ENCODE assay signal across 8 cellular contexts in genomic region chr17:81393684-81394376, GRCh38. TPM values are rescaled to one million over a fixed set of nuclear protein-coding genes. Genes with fewer than 3 reads are reported as not detected.
DNase-seq lines count a peak whose midpoint lies in the region; ATAC-seq and TF ChIP-seq lines count a peak whose summit lies in the region.

No MANE protein-coding gene starts in this region.

- peaks cover 0 to 7% (median 0%) of the 10 kb centered on the region in 7 donors for H3K9me3 Mint-ChIP-seq in CD4-positive, CD25-positive, alpha-beta regulatory T cell
- no peaks in the 10 kb centered on the region for H3K9me3 Mint-ChIP-seq in HFFc6
- H3K9me3 Mint-ChIP-seq in activated CD8-positive, alpha-beta memory T cell treated with anti-CD3 and anti-CD28 coated beads, Interleukin-2, amount 10 ng/mL, durations not matched to agents 7 days and 5 days (ENCODE audit: low read depth), result no peaks in the 10 kb centered on the region
- no peaks in the 10 kb centered on the region for H3K9me3 Mint-ChIP-seq in stimulated activated memory B cell treated with anti-CD40 and anti-IgM and Interleukin-4, amounts not matched to agents 10 μg/mL and 1 μg/mL and 100 μg/mL, for 72 hours

- peak in 2 of 3 donors; percentile 25 to 39 for DNase-seq in CD4-positive, CD25-positive, alpha-beta regulatory T cell
- peak; percentile 100 for DNase-seq in HFFc6
- DNase-seq in NCI-H524 treated with DMSO at 0.1 percent for 48 hours (lab: John Stamatoyannopoulos, UW), result peak; percentile 99
- DNase-seq in activated CD8-positive, alpha-beta memory T cell treated with anti-CD3 and anti-CD28 coated beads, Interleukin-2, amount 10 ng/mL, durations not matched to agents 7 days and 5 days, result peak; percentile 70
- DNase-seq in fibroblast of lung (ENCODE audit: low read depth in 2 of 2), result peak; percentile 99 to 100

- H3K27ac Mint-ChIP-seq in CD4-positive, CD25-positive, alpha-beta regulatory T cell, result no peak overlapping the region
- H3K27ac Mint-ChIP-seq in HFFc6, result peak overlapping the region; percentile 94
- peak overlapping the region; percentile 75 for H3K27ac Mint-ChIP-seq in activated CD8-positive, alpha-beta memory T cell treated with anti-CD3 and anti-CD28 coated beads, Interleukin-2, amount 10 ng/mL, durations not matched to agents 7 days and 5 days
- peak overlapping the region; percentile 32 for H3K27ac Mint-ChIP-seq in stimulated activated memory B cell treated with anti-CD40 and anti-IgM and Interleukin-4, amounts not matched to agents 10 μg/mL and 1 μg/mL and 100 μg/mL, for 72 hours

- CTCF ChIA-PET in activated CD8-positive, alpha-beta memory T cell treated with anti-CD3 and anti-CD28 coated beads, Interleukin-2, amount 10 ng/mL, durations not matched to agents 7 days and 5 days (lab: Charles Lee), result no interaction called here

- H3K4me2 ChIP-seq in fibroblast of lung (ENCODE audit: extremely low read depth, insufficient read depth, low read length), result peak overlapping the region; percentile 95

- H3K27me3 Mint-ChIP-seq in CD4-positive, CD25-positive, alpha-beta regulatory T cell, result peaks cover 68% of the 10 kb centered on the region
- H3K27me3 Mint-ChIP-seq in HFFc6 (ENCODE audit: insufficient read depth), result peaks cover 8% of the 10 kb centered on the region
- peaks cover 65% of the 10 kb centered on the region for H3K27me3 Mint-ChIP-seq in activated CD8-positive, alpha-beta memory T cell treated with anti-CD3 and anti-CD28 coated beads, Interleukin-2, amount 10 ng/mL, durations not matched to agents 7 days and 5 days
- peaks cover 65% of the 10 kb centered on the region for H3K27me3 Mint-ChIP-seq in stimulated activated memory B cell treated with anti-CD40 and anti-IgM and Interleukin-4, amounts not matched to agents 10 μg/mL and 1 μg/mL and 100 μg/mL, for 72 hours

- H3K9ac ChIP-seq in fibroblast of lung (ENCODE audit: insufficient read depth, low read length), result peak overlapping the region; percentile 85
- H3K9ac ChIP-seq in mucosa of stomach (ENCODE audit: low read length), result peak overlapping the region; percentile 76

- H3K9me3 ChIP-seq in CD4-positive, CD25-positive, alpha-beta regulatory T cell (ENCODE audit: control insufficient read depth in 2 of 2, low read length in 2 of 2), result peaks cover 0 to 4% of the 10 kb centered on the region in 2 experiments
- H3K9me3 ChIP-seq in fibroblast of lung (ENCODE audit: control insufficient read depth, insufficient read depth, low read depth, low read length) (no peaks in the 10 kb centered on the region), mucosa of stomach (ENCODE audit: control insufficient read depth, low read length) (no peaks in the 10 kb centered on the region)

- no peak overlapping the region for H2AFZ ChIP-seq in fibroblast of lung (ENCODE audit: low read length)

- H3K4me1 ChIP-seq in CD4-positive, CD25-positive, alpha-beta regulatory T cell (ENCODE audit: control insufficient read depth, insufficient read depth, low read length, poor library complexity, severe bottlenecking), result peaks cover 60% of the 10 kb centered on the region
- H3K4me1 ChIP-seq in fibroblast of lung (ENCODE audit: control insufficient read depth, extremely low read depth, insufficient read depth, low read length), result peaks cover 27% of the 10 kb centered on the region
- peaks cover 50% of the 10 kb centered on the region for H3K4me1 ChIP-seq in mucosa of stomach (ENCODE audit: control insufficient read depth, insufficient read depth, low read length)

- no peaks in the 10 kb centered on the region for H3K36me3 Mint-ChIP-seq in CD4-positive, CD25-positive, alpha-beta regulatory T cell
- peaks cover 3% of the 10 kb centered on the region; the same call in 1 of the 2 replicates for H3K36me3 Mint-ChIP-seq in HFFc6 (ENCODE audit: low read depth)
- H3K36me3 Mint-ChIP-seq in activated CD8-positive, alpha-beta memory T cell treated with anti-CD3 and anti-CD28 coated beads, Interleukin-2, amount 10 ng/mL, durations not matched to agents 7 days and 5 days, result peaks cover 10% of the 10 kb centered on the region
- H3K36me3 Mint-ChIP-seq in stimulated activated memory B cell treated with anti-CD40 and anti-IgM and Interleukin-4, amounts not matched to agents 10 μg/mL and 1 μg/mL and 100 μg/mL, for 72 hours, result no peaks in the 10 kb centered on the region

- H3K4me1 Mint-ChIP-seq in CD4-positive, CD25-positive, alpha-beta regulatory T cell, result peaks cover 5 to 33% (median 17%) of the 10 kb centered on the region in 4 donors
- H3K4me1 Mint-ChIP-seq in HFFc6 (ENCODE audit: low read depth), result peaks cover 44% of the 10 kb centered on the region
- H3K4me1 Mint-ChIP-seq in activated CD8-positive, alpha-beta memory T cell treated with anti-CD3 and anti-CD28 coated beads, Interleukin-2, amount 10 ng/mL, durations not matched to agents 7 days and 5 days, result peaks cover 19% of the 10 kb centered on the region
- peaks cover 9% of the 10 kb centered on the region for H3K4me1 Mint-ChIP-seq in stimulated activated memory B cell treated with anti-CD40 and anti-IgM and Interleukin-4, amounts not matched to agents 10 μg/mL and 1 μg/mL and 100 μg/mL, for 72 hours

- peak overlapping the region in 3 of 4 donors; percentile 12 to 84 (median 73) for H3K4me3 Mint-ChIP-seq in CD4-positive, CD25-positive, alpha-beta regulatory T cell
- peak overlapping the region; percentile 87 for H3K4me3 Mint-ChIP-seq in HFFc6
- H3K4me3 Mint-ChIP-seq in activated CD8-positive, alpha-beta memory T cell treated with anti-CD3 and anti-CD28 coated beads, Interleukin-2, amount 10 ng/mL, durations not matched to agents 7 days and 5 days, result peak overlapping the region; percentile 26
- peak overlapping the region; percentile 29 for H3K4me3 Mint-ChIP-seq in stimulated activated memory B cell treated with anti-CD40 and anti-IgM and Interleukin-4, amounts not matched to agents 10 μg/mL and 1 μg/mL and 100 μg/mL, for 72 hours

- peak; percentile 13 to 16 for ATAC-seq in CD4-positive, CD25-positive, alpha-beta regulatory T cell (ENCODE audit: low read depth in 2 of 2)
- no peak for ATAC-seq in activated CD8-positive, alpha-beta memory T cell treated with anti-CD3 and anti-CD28 coated beads, Interleukin-2, amount 10 ng/mL, durations not matched to agents 7 days and 5 days
- ATAC-seq in stimulated activated memory B cell treated with anti-CD40 and anti-IgM and Interleukin-4, amounts not matched to agents 10 μg/mL and 1 μg/mL and 100 μg/mL, for 72 hours, result no peak
- ATAC-seq in GM21390 (IDR thresholded peaks at IDR 0.05; ENCODE audit: unreplicated experiment), result no peak

- H4K20me1 ChIP-seq in fibroblast of lung (ENCODE audit: control insufficient read depth, extremely low read depth, insufficient read depth, low read length), result no peaks in the 10 kb centered on the region

- H3K79me2 ChIP-seq in fibroblast of lung (ENCODE audit: control insufficient read depth, insufficient read depth, low read length), result peaks cover 64% of the 10 kb centered on the region

- TF ChIP-seq CTCF in HFFc6 (IDR thresholded peaks at IDR 0.05) (peak; percentile 62), fibroblast of lung (conservative IDR thresholded peaks at IDR 0.05 in 1 of 2, IDR thresholded peaks at IDR 0.05 in 1 of 2; ENCODE audit: low read depth in 1 of 2, low read length in 2 of 2) (peak; percentile 15 to 26)

- no peaks in the 10 kb centered on the region for H3K36me3 ChIP-seq in CD4-positive, CD25-positive, alpha-beta regulatory T cell (ENCODE audit: control insufficient read depth, insufficient read depth, low read length)
- H3K36me3 ChIP-seq in fibroblast of lung (ENCODE audit: control insufficient read depth, insufficient read depth, low read length) (no peaks in the 10 kb centered on the region), mucosa of stomach (ENCODE audit: control insufficient read depth, insufficient read depth, low read length) (no peaks in the 10 kb centered on the region)

- no peak overlapping the region for H3K27ac ChIP-seq in CD4-positive, CD25-positive, alpha-beta regulatory T cell (ENCODE audit: insufficient read depth, low read length, poor library complexity, severe bottlenecking)
- H3K27ac ChIP-seq in fibroblast of lung (ENCODE audit: insufficient read depth, low read length), result peak overlapping the region; percentile 63

- H3K4me3 ChIP-seq in CD4-positive, CD25-positive, alpha-beta regulatory T cell (ENCODE audit: low read depth, low read length), result no peak overlapping the region
- peak overlapping the region; percentile 36 to 68 (median 48) for H3K4me3 ChIP-seq in fibroblast of lung (replicated peaks in 1 of 4; ENCODE audit: control extremely low read depth in 1 of 4, insufficient read depth in 1 of 4, low read depth in 3 of 4, low read length in 4 of 4)
- no peak overlapping the region for H3K4me3 ChIP-seq in mucosa of stomach (ENCODE audit: low read length)

- H3K27me3 ChIP-seq in CD4-positive, CD25-positive, alpha-beta regulatory T cell (ENCODE audit: control insufficient read depth, insufficient read depth, low read length), result peaks cover 20% of the 10 kb centered on the region
- H3K27me3 ChIP-seq in fibroblast of lung (ENCODE audit: control insufficient read depth, insufficient read depth, low read length), result no peaks in the 10 kb centered on the region
- no peaks in the 10 kb centered on the region for H3K27me3 ChIP-seq in mucosa of stomach (ENCODE audit: control insufficient read depth, insufficient read depth, low read length)

RNA-seq across cellular contexts. Expression of gene BAHCC1, which starts 1.4 kb away (rescaled TPM):
- total RNA-seq in CD4-positive, CD25-positive, alpha-beta regulatory T cell, result 0.54 TPM
- polyA plus RNA-seq in CD4-positive, CD25-positive, alpha-beta regulatory T cell, result not detected
- 1 to 10 TPM; 7.3 to 9.7 (median 8.3) TPM for total RNA-seq in HFFc6 (2021; fragmentation: NEBNext Ultra II Directional; extraction: Animal tissue kit (Norgen Biotek cat#: 25700))
- under 1 TPM; 0.23 to 0.64 TPM for total RNA-seq in activated CD8-positive, alpha-beta memory T cell treated with anti-CD3 and anti-CD28 coated beads, Interleukin-2, amount 10 ng/mL, durations not matched to agents 7 days and 5 days
- 3.9 and 7.3 TPM in 2 replicates for total RNA-seq in fibroblast of lung
- polyA plus RNA-seq in fibroblast of lung, result 1.5 and 1.8 TPM in 2 replicates
- 6.8 and 7.2 TPM in 2 replicates for polyA plus RNA-seq in fibroblast of lung (2012)
- polyA minus RNA-seq in fibroblast of lung (ENCODE audit: low replicate concordance), result 6.3 and 8.6 TPM in 2 replicates

Comparison
In these comparisons a context has a peak if more than half of its experiments do, and no peak if none do; other contexts are left out.
1. ATAC-seq: peak in CD4-positive, CD25-positive, alpha-beta regulatory T cell (2 of 2); none in activated CD8-positive, alpha-beta memory T cell treated with anti-CD3 and anti-CD28 coated beads, Interleukin-2, amount 10 ng/mL, durations not matched to agents 7 days and 5 days (single experiment), stimulated activated memory B cell treated with anti-CD40 and anti-IgM and Interleukin-4, amounts not matched to agents 10 μg/mL and 1 μg/mL and 100 μg/mL, for 72 hours (single experiment) and GM21390 (single experiment).
2. DNase-seq: peak in every context shown above with its lines; median percentile 100 in HFFc6; 100 in fibroblast of lung; 99 in NCI-H524 treated with DMSO at 0.1 percent for 48 hours; 70 in activated CD8-positive, alpha-beta memory T cell treated with anti-CD3 and anti-CD28 coated beads, Interleukin-2, amount 10 ng/mL, durations not matched to agents 7 days and 5 days; 32 in CD4-positive, CD25-positive, alpha-beta regulatory T cell.
3. H3K4me3 ChIP-seq: peak in fibroblast of lung (4 of 4); none in CD4-positive, CD25-positive, alpha-beta regulatory T cell (single experiment) and mucosa of stomach (single experiment).
4. H3K27ac Mint-ChIP-seq: peak in HFFc6 (single experiment), activated CD8-positive, alpha-beta memory T cell treated with anti-CD3 and anti-CD28 coated beads, Interleukin-2, amount 10 ng/mL, durations not matched to agents 7 days and 5 days (single experiment) and stimulated activated memory B cell treated with anti-CD40 and anti-IgM and Interleukin-4, amounts not matched to agents 10 μg/mL and 1 μg/mL and 100 μg/mL, for 72 hours (single experiment); none in CD4-positive, CD25-positive, alpha-beta regulatory T cell (0 of 3).
5. H3K4me3 Mint-ChIP-seq: peak in every context shown above with its lines; median percentile 87 in HFFc6; 73 in CD4-positive, CD25-positive, alpha-beta regulatory T cell; 29 in stimulated activated memory B cell treated with anti-CD40 and anti-IgM and Interleukin-4, amounts not matched to agents 10 μg/mL and 1 μg/mL and 100 μg/mL, for 72 hours; 26 in activated CD8-positive, alpha-beta memory T cell treated with anti-CD3 and anti-CD28 coated beads, Interleukin-2, amount 10 ng/mL, durations not matched to agents 7 days and 5 days.